ENCODE assay signal across 8 cellular contexts in the genomic region with DNA sequence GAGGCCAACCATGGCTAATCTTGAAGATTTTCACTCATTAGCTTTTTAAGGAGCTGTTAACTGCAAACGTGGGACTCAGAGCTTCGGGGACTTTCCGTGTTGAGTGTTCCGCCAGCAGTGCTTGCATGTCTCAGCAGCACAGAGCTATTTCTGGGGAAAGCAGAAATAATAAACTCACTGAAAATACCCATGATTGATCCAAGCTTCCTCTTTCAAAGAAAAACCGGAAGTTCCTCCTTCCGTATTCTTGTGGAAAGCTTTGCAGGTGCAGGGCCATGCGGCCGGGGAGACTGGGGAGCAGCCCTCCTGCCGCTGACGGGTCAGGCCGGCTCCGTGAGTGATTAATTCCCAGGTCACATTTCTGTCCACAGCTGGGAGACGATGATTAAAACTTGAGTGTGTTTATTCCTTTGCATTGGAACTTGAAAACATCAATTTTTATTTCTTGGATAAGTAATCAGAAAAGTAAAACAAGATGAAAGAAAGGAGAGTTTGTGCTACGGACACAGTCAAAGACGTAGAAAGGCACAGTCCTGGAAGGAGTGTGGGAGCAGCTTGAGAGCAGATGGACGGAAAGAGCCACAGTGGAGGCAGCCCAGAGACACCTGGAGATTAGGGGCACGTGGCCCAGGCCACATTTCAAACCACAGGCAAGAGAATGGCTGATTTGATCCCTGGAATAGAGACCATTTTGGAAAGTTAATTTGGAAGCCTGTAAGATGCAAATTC. TPM values are rescaled to one million over a fixed set of nuclear protein-coding genes. Genes with fewer than 3 reads are reported as not detected.
DNase-seq lines count a peak whose midpoint lies in the region; ATAC-seq and TF ChIP-seq lines count a peak whose summit lies in the region.

No MANE protein-coding gene starts in this region.

- peaks cover 4% of the 10 kb centered on the region for H3K27me3 Mint-ChIP-seq in CD4-positive, CD25-positive, alpha-beta regulatory T cell
- peaks cover 11% of the 10 kb centered on the region for H3K27me3 Mint-ChIP-seq in endothelial cell (ENCODE audit: unreplicated experiment)
- peaks cover 2% of the 10 kb centered on the region for H3K27me3 Mint-ChIP-seq in activated CD4-positive, alpha-beta T cell treated with anti-CD3 and anti-CD28 coated beads, Interleukin-2, amount 10 ng/mL, durations not matched to agents 24 days and 14 days

- peaks cover 0 to 7% (median 0%) of the 10 kb centered on the region in 7 donors for H3K9me3 Mint-ChIP-seq in CD4-positive, CD25-positive, alpha-beta regulatory T cell
- no peaks in the 10 kb centered on the region for H3K9me3 Mint-ChIP-seq in endothelial cell (ENCODE audit: unreplicated experiment)
- H3K9me3 Mint-ChIP-seq in activated CD4-positive, alpha-beta T cell treated with anti-CD3 and anti-CD28 coated beads, Interleukin-2, amount 10 ng/mL, durations not matched to agents 24 days and 14 days = no peaks in the 10 kb centered on the region

- no peaks in the 10 kb centered on the region for H3K36me3 Mint-ChIP-seq in CD4-positive, CD25-positive, alpha-beta regulatory T cell
- H3K36me3 Mint-ChIP-seq in endothelial cell (ENCODE audit: low read depth, unreplicated experiment) = peaks cover 7% of the 10 kb centered on the region
- no peaks in the 10 kb centered on the region for H3K36me3 Mint-ChIP-seq in activated CD4-positive, alpha-beta T cell treated with anti-CD3 and anti-CD28 coated beads, Interleukin-2, amount 10 ng/mL, durations not matched to agents 24 days and 14 days (ENCODE audit: low read depth)

- ATAC-seq in CD4-positive, CD25-positive, alpha-beta regulatory T cell (ENCODE audit: low read depth in 2 of 2) = peak; percentile 25 to 33
- ATAC-seq in GM19463 (IDR thresholded peaks at IDR 0.05; ENCODE audit: unreplicated experiment) (peak; percentile 88), HG03469 (IDR thresholded peaks at IDR 0.05; ENCODE audit: unreplicated experiment) (peak; percentile 89)

- H3K27me3 ChIP-seq in CD4-positive, CD25-positive, alpha-beta regulatory T cell (ENCODE audit: control insufficient read depth, insufficient read depth, low read length) = no peaks in the 10 kb centered on the region

- H3K4me3 ChIP-seq in CD4-positive, CD25-positive, alpha-beta regulatory T cell (ENCODE audit: low read depth, low read length) = no peak overlapping the region

- intact Hi-C loops in activated CD4-positive, alpha-beta T cell treated with anti-CD3 and anti-CD28 coated beads, Interleukin-2, amount 10 ng/mL, durations not matched to agents 24 days and 14 days (cut with micrococcal nuclease) = no loop called here

- DNase-seq in CD4-positive, CD25-positive, alpha-beta regulatory T cell = no peak
- DNase-seq in endothelial cell (ENCODE audit: low spot score) (no peak), NCI-H146 (lab: John Stamatoyannopoulos, UW) (no peak), NCI-H69 (lab: John Stamatoyannopoulos, UW) (no peak), T-helper 9 cell (no peak)
- DNase-seq in activated CD4-positive, alpha-beta T cell treated with anti-CD3 and anti-CD28 coated beads, Interleukin-2, amount 10 ng/mL, durations not matched to agents 24 days and 14 days = no peak

- TF ChIP-seq CTCF in endothelial cell (IDR thresholded peaks at IDR 0.05; ENCODE audit: unreplicated experiment) = no peak

- no peaks in the 10 kb centered on the region for H3K9me3 ChIP-seq in CD4-positive, CD25-positive, alpha-beta regulatory T cell (ENCODE audit: control insufficient read depth in 2 of 2, low read length in 2 of 2)

- H3K27ac Mint-ChIP-seq in CD4-positive, CD25-positive, alpha-beta regulatory T cell = no peak overlapping the region
- H3K27ac Mint-ChIP-seq in endothelial cell (ENCODE audit: unreplicated experiment) = peak overlapping the region; percentile 18
- H3K27ac Mint-ChIP-seq in activated CD4-positive, alpha-beta T cell treated with anti-CD3 and anti-CD28 coated beads, Interleukin-2, amount 10 ng/mL, durations not matched to agents 24 days and 14 days = no peak overlapping the region

- no peak overlapping the region for H3K4me3 Mint-ChIP-seq in CD4-positive, CD25-positive, alpha-beta regulatory T cell
- H3K4me3 Mint-ChIP-seq in endothelial cell (ENCODE audit: unreplicated experiment) = peak overlapping the region; percentile 34
- H3K4me3 Mint-ChIP-seq in activated CD4-positive, alpha-beta T cell treated with anti-CD3 and anti-CD28 coated beads, Interleukin-2, amount 10 ng/mL, durations not matched to agents 24 days and 14 days = no peak overlapping the region

- H3K36me3 ChIP-seq in CD4-positive, CD25-positive, alpha-beta regulatory T cell (ENCODE audit: control insufficient read depth, insufficient read depth, low read length) = no peaks in the 10 kb centered on the region

- peaks cover 0 to 6% (median 0%) of the 10 kb centered on the region in 4 donors for H3K4me1 Mint-ChIP-seq in CD4-positive, CD25-positive, alpha-beta regulatory T cell
- peaks cover 18% of the 10 kb centered on the region for H3K4me1 Mint-ChIP-seq in endothelial cell (ENCODE audit: unreplicated experiment)
- H3K4me1 Mint-ChIP-seq in activated CD4-positive, alpha-beta T cell treated with anti-CD3 and anti-CD28 coated beads, Interleukin-2, amount 10 ng/mL, durations not matched to agents 24 days and 14 days = peaks cover 6% of the 10 kb centered on the region

- H3K4me1 ChIP-seq in CD4-positive, CD25-positive, alpha-beta regulatory T cell (ENCODE audit: control insufficient read depth, insufficient read depth, low read length, poor library complexity, severe bottlenecking) = no peaks in the 10 kb centered on the region

- no peak overlapping the region for H3K27ac ChIP-seq in CD4-positive, CD25-positive, alpha-beta regulatory T cell (ENCODE audit: insufficient read depth, low read length, poor library complexity, severe bottlenecking)

RNA-seq across cellular contexts. Expression of gene CTDP1, which starts 54.2 kb away (rescaled TPM):
- 59.7 TPM for total RNA-seq in CD4-positive, CD25-positive, alpha-beta regulatory T cell
- 10 to 100 TPM; 12.9 to 16.9 (median 15.7) TPM for polyA plus RNA-seq in CD4-positive, CD25-positive, alpha-beta regulatory T cell
- total RNA-seq in endothelial cell (ENCODE audit: unreplicated experiment) = 34.2 TPM
- total RNA-seq in activated CD4-positive, alpha-beta T cell treated with anti-CD3 and anti-CD28 coated beads, Interleukin-2, amount 10 ng/mL, durations not matched to agents 24 days and 14 days = 41.2 and 45.5 TPM in 2 replicates

Comparison
In these comparisons a context has a peak if more than half of its experiments do, and no peak if none do; other contexts are left out.
1. ATAC-seq: peak in every context shown above with its lines; median percentile 89 in HG03469; 88 in GM19463; 29 in CD4-positive, CD25-positive, alpha-beta regulatory T cell.